ENCODE assay signal across 1 cellular context in the genomic region with DNA sequence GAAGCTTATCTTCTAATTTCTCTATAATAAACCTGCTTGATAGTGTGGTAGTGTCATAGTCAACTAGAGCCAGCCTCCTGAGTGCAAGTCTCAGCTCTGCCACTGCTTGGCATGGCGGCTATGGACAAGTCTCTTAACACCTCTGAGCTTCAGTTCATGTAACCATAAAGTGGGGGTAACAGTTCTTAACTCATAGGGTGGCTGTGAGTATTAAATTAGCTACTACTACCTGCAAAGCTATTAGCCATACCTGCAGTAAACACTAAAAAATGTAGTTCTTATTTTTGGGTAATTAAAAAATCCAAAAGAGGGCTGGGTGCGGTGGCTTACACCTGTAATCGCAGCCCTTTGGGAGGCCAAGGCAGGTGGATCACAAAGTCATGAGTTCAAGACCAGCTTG.
A peak's percentile ranks its signal among the peaks of the same experiment; 100 is the strongest.
TF ChIP-seq lines count a peak whose summit lies in the region.

No MANE protein-coding gene starts in this region.

TF ChIP-seq in K562, 482 proteins besides CTCF, POLR2A, EP300 and RAD21:
- TF ChIP-seq KDM1A (IDR thresholded peaks at IDR 0.05) (peak in 1 of 2 experiments; percentile 39; a peak in 1 of 4 replicates), RBM25 (IDR thresholded peaks at IDR 0.05; ENCODE audit: low read depth, low read length, severe bottlenecking) (peak; percentile 52)
- TF ChIP-seq, protein P1, sequence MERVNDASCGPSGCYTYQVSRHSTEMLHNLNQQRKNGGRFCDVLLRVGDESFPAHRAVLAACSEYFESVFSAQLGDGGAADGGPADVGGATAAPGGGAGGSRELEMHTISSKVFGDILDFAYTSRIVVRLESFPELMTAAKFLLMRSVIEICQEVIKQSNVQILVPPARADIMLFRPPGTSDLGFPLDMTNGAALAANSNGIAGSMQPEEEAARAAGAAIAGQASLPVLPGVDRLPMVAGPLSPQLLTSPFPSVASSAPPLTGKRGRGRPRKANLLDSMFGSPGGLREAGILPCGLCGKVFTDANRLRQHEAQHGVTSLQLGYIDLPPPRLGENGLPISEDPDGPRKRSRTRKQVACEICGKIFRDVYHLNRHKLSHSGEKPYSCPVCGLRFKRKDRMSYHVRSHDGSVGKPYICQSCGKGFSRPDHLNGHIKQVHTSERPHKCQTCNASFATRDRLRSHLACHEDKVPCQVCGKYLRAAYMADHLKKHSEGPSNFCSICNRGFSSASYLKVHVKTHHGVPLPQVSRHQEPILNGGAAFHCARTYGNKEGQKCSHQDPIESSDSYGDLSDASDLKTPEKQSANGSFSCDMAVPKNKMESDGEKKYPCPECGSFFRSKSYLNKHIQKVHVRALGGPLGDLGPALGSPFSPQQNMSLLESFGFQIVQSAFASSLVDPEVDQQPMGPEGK (CRISPR knock-in tag; IDR thresholded peaks at IDR 0.05; ENCODE audit: borderline replicate concordance): no peak
